In genomic region chr2:23477392-23477791, GRCh38 we compare ENCODE assay signal across 25 cellular contexts.
"Had no signal": no experiment of that assay in that cellular context is flagged by ENCODE, and none has a peak within 500 bp of the region (broad histone marks: within the 10 kb centered on the region; RNA-seq: fewer than 3 reads in every experiment).

No MANE protein-coding gene starts in this region.

- ATAC-seq: esophagus mucosa, gastrocnemius medialis, left lobe of liver, natural killer cell, psoas muscle, right cardiac atrium had no signal

- H3K9ac ChIP-seq: parathyroid adenoma had no signal

- H2AFZ ChIP-seq: parathyroid adenoma had no signal

- H3K4me1 ChIP-seq: parathyroid adenoma, psoas muscle, thyroid gland had no signal

- FAIRE-seq: colon, keratinocyte, small intestine, urothelium cell line had no signal

- H3K9me3 ChIP-seq: gastrocnemius medialis, psoas muscle, stomach, thyroid gland had no signal

- DNase-seq: central memory CD4-positive, alpha-beta T cell; dorsolateral prefrontal cortex; effector CD4-positive, alpha-beta T cell; foreskin fibroblast; gastrocnemius medialis; head of caudate nucleus; mesenchymal stem cell; midbrain; natural killer cell; psoas muscle; right cardiac atrium; small intestine; stimulated activated CD4-positive, alpha-beta T cell treated with anti-CD3 and anti-CD28 coated beads, Interleukin-15, amount 100 ng/mL, for 24 hours; stimulated activated CD4-positive, alpha-beta T cell treated with anti-CD3 and anti-CD28 coated beads, Interleukin-4, amount 100 ng/mL, for 1 hour; stimulated activated CD8-positive, alpha-beta memory T cell treated with anti-CD3 and anti-CD28 coated beads, Interleukin-4, amount 100 ng/mL, for 48 hours; stimulated activated naive CD4-positive, alpha-beta T cell treated with Interleukin-2 at 50 U/mL for 16 hours; stomach; thyroid gland had no signal

- H3K4me3 ChIP-seq: dorsolateral prefrontal cortex, gastrocnemius medialis, psoas muscle, stomach, thyroid gland had no signal

- H3K27ac ChIP-seq: dorsolateral prefrontal cortex, epithelial cell of prostate, gastrocnemius medialis, parathyroid adenoma, psoas muscle, thyroid gland had no signal

- H3K36me3 ChIP-seq: gastrocnemius medialis, stomach, thyroid gland had no signal

- H3K27me3 ChIP-seq: gastrocnemius medialis, thyroid gland had no signal
